ENCODE assay signal across 8 cellular contexts in the genomic region with DNA sequence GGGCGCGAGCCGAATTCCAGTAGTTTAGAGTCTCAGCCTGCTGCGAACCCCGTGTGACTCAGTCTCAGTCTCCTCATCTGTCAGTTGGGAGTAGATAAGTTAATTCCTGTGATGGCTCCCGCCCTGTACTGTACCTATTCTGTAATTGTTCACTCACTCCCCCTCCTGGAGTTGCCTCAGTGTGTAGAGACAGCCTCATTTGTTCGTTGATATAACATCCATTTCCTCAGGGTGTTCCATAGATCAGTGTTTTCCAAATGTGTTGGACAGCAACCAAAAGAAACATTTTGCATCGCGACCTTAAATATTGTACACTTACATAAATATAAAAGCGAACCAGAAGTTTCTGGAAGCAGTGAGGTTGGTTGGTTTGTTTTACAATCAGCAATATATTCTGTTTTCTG. TPM values are rescaled to one million over a fixed set of nuclear protein-coding genes. Genes with fewer than 3 reads are reported as not detected.
DNase-seq lines count a peak whose midpoint lies in the region; ATAC-seq and TF ChIP-seq lines count a peak whose summit lies in the region.

No MANE protein-coding gene starts in this region.

- H4K8ac ChIP-seq in neuronal stem cell (ENCODE audit: low read depth, low read length) = no peak overlapping the region

- H2BK5ac ChIP-seq in neuronal stem cell (ENCODE audit: low read length) = no peak overlapping the region

- no CpG with 5 or more reads among the region's 10 CpGs for WGBS in neuronal stem cell (ENCODE audit: extremely low coverage in 2 of 2, insufficient read length in 2 of 2, insufficient replicate concordance in 1 of 2), 2 donors

- H3K4ac ChIP-seq in neuronal stem cell (ENCODE audit: low read length) = no peak overlapping the region

- H4K20me1 ChIP-seq in MM.1S (ENCODE audit: insufficient read depth, low read length) = no peaks in the 10 kb centered on the region

- peak; percentile 7 for ATAC-seq in GM18498 (IDR thresholded peaks at IDR 0.05; ENCODE audit: unreplicated experiment)

- no peak overlapping the region for H2BK12ac ChIP-seq in neuronal stem cell (ENCODE audit: low read length)

- no peak overlapping the region for H2AFZ ChIP-seq in MM.1S (ENCODE audit: low read length)
- peak overlapping the region; percentile 91 for H2AFZ ChIP-seq in neuronal stem cell (ENCODE audit: low read length)

- DNase-seq in MM.1S (peak; percentile 16), neuronal stem cell (ENCODE audit: low spot score) (no peak), Ammon's horn (ENCODE audit: low spot score) (no peak), GF-D8 (lab: John Stamatoyannopoulos, UW) (no peak), inferior parietal cortex (ENCODE audit: extremely low spot score) (no peak)
- no peak for DNase-seq in effector memory CD4-positive, alpha-beta T cell
- no peak for DNase-seq in activated CD4-positive, alpha-beta T cell treated with anti-CD3 and anti-CD28 coated beads for 48 hours

- H3K9me2 ChIP-seq in MM.1S (replicated peaks; ENCODE audit: insufficient read depth, low read length) = no peaks in the 10 kb centered on the region

- H2BK15ac ChIP-seq in neuronal stem cell (ENCODE audit: low read length) = no peak overlapping the region

- H3K9me3 ChIP-seq in MM.1S (replicated peaks; ENCODE audit: insufficient read depth, low read length) (no peaks in the 10 kb centered on the region), neuronal stem cell (replicated peaks in 1 of 2; ENCODE audit: control insufficient read depth in 2 of 2, insufficient read depth in 1 of 2, low read depth in 1 of 2, low read length in 2 of 2) (no peaks in the 10 kb centered on the region)
- no peaks in the 10 kb centered on the region for H3K9me3 ChIP-seq in effector memory CD4-positive, alpha-beta T cell (ENCODE audit: control insufficient read depth, low read length)

- H3K36me3 ChIP-seq in MM.1S (replicated peaks; ENCODE audit: insufficient read depth, low read length) (peaks cover 4% of the 10 kb centered on the region), neuronal stem cell (replicated peaks in 1 of 2; ENCODE audit: control insufficient read depth in 2 of 2, insufficient read depth in 2 of 2, low read length in 2 of 2) (peaks cover 12 to 43% of the 10 kb centered on the region in 2 donors)
- H3K36me3 ChIP-seq in effector memory CD4-positive, alpha-beta T cell (ENCODE audit: control insufficient read depth, insufficient read depth, low read length) = peaks cover 9% of the 10 kb centered on the region

- H3K4me3 ChIP-seq in MM.1S (ENCODE audit: low read length) = peak overlapping the region; percentile 96
- H3K4me3 ChIP-seq in effector memory CD4-positive, alpha-beta T cell (ENCODE audit: insufficient read depth, low read depth, low read length, poor library complexity, severe bottlenecking) = peak overlapping the region; percentile 47
- peak overlapping the region; percentile 79 to 98 for H3K4me3 ChIP-seq in neuronal stem cell (ENCODE audit: low read length in 2 of 2)

- H3K27me3 ChIP-seq in MM.1S (replicated peaks; ENCODE audit: insufficient read depth, low read length) = no peaks in the 10 kb centered on the region
- H3K27me3 ChIP-seq in effector memory CD4-positive, alpha-beta T cell (replicated peaks; ENCODE audit: control insufficient read depth, insufficient read depth, low read length, poor library complexity, severe bottlenecking) = no peaks in the 10 kb centered on the region
- H3K27me3 ChIP-seq in neuronal stem cell (ENCODE audit: control insufficient read depth in 3 of 3, insufficient read depth in 3 of 3, low read depth in 1 of 3, low read length in 3 of 3) = no peaks in the 10 kb centered on the region

- H3K4me2 ChIP-seq in MM.1S (ENCODE audit: low read depth, low read length) (peak overlapping the region; percentile 62), neuronal stem cell (ENCODE audit: insufficient read depth, low read length, poor library complexity, severe bottlenecking) (peak overlapping the region; percentile 87)

- no peak overlapping the region for H3K14ac ChIP-seq in neuronal stem cell (ENCODE audit: low read length)

- H3K18ac ChIP-seq in neuronal stem cell (ENCODE audit: low read length) = no peak overlapping the region

- H3K79me2 ChIP-seq in MM.1S (ENCODE audit: low read length) = peaks cover 57% of the 10 kb centered on the region

- peaks cover 46% of the 10 kb centered on the region for H3F3A ChIP-seq in MM.1S (ENCODE audit: insufficient read depth, low read length)

- H3K9ac ChIP-seq in MM.1S (ENCODE audit: low read length) = peak overlapping the region; percentile 98
- H3K9ac ChIP-seq in neuronal stem cell (ENCODE audit: low read depth, low read length, poor library complexity) = peak overlapping the region; percentile 85

- H4K91ac ChIP-seq in neuronal stem cell (ENCODE audit: low read depth, low read length, poor library complexity) = no peak overlapping the region

- H2AK5ac ChIP-seq in neuronal stem cell (ENCODE audit: low read depth, low read length) = no peak overlapping the region

- peak; percentile 16; the same call in 1 of the 2 replicates for TF ChIP-seq CTCF in MM.1S (IDR thresholded peaks at IDR 0.05; ENCODE audit: low read length)

- H3K4me1 ChIP-seq in MM.1S (ENCODE audit: low read length) (peaks cover 46% of the 10 kb centered on the region), neuronal stem cell (ENCODE audit: control insufficient read depth in 2 of 2, insufficient read depth in 1 of 2, low read depth in 1 of 2, low read length in 2 of 2) (peaks cover 0 to 1% of the 10 kb centered on the region in 2 donors)
- peaks cover 8% of the 10 kb centered on the region for H3K4me1 ChIP-seq in effector memory CD4-positive, alpha-beta T cell (ENCODE audit: control insufficient read depth, insufficient read depth, low read length, poor library complexity, severe bottlenecking)

- H3K79me1 ChIP-seq in neuronal stem cell (ENCODE audit: low read depth, low read length) = peaks cover 7% of the 10 kb centered on the region

- peak overlapping the region; percentile 97 for H3K27ac ChIP-seq in MM.1S (ENCODE audit: low read length)
- H3K27ac ChIP-seq in effector memory CD4-positive, alpha-beta T cell (ENCODE audit: insufficient read depth, low read length, poor library complexity, severe bottlenecking) = peak overlapping the region; percentile 96
- no peak overlapping the region for H3K27ac ChIP-seq in neuronal stem cell (replicated peaks; ENCODE audit: low read length)

- H3K23ac ChIP-seq in neuronal stem cell (ENCODE audit: low read depth, low read length, poor library complexity) = peak overlapping the region; percentile 6

- no peak overlapping the region for H2BK120ac ChIP-seq in neuronal stem cell (ENCODE audit: low read depth, low read length)

RNA-seq across cellular contexts. Expression of a gene that starts 0.7 kb away (rescaled TPM):
- polyA plus RNA-seq in neuronal stem cell (2013, experiment 1 of 2) = 14.7 TPM
- 15.8 TPM for polyA plus RNA-seq in neuronal stem cell (2013, experiment 2 of 2)

RNA-seq across cellular contexts. Expression of a gene that starts 26.1 kb away (rescaled TPM):
- polyA plus RNA-seq in neuronal stem cell (2013, experiment 1 of 2) = 64.5 TPM
- polyA plus RNA-seq in neuronal stem cell (2013, experiment 2 of 2) = 64.5 TPM

RNA-seq across cellular contexts. Expression of a gene that starts 26.5 kb away (rescaled TPM):
- 39.5 TPM for polyA plus RNA-seq in neuronal stem cell (2013, experiment 1 of 2)
- polyA plus RNA-seq in neuronal stem cell (2013, experiment 2 of 2) = 38.2 TPM

RNA-seq across cellular contexts. Expression of a gene that starts 51.0 kb away (rescaled TPM):
- not detected for polyA plus RNA-seq in neuronal stem cell (2013, experiment 1 of 2)
- polyA plus RNA-seq in neuronal stem cell (2013, experiment 2 of 2) = not detected
